Comparison of ENCODE assay signal across 1 cellular context in the genomic region with DNA sequence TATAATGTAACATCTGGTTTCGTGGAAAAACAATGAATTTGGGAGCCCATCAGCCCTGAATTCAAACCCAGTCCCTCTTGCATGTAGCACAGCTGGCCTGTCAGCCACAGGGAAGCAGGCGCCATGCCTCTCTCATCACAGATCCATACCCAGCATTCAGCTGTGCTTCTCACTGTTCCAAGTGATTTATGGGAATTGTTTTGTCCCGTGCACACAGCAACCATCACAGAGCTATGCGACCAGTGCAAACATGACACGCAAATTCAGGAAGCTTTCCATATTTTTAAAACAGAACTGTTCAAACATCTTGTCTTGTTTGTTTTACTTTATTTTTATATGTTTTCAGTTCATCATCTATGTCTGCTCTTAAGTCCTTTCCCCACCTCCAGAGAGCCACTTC.
TF ChIP-seq lines count a peak whose summit lies in the region.

No MANE protein-coding gene starts in this region.

TF ChIP-seq in GM23338, 12 proteins besides CTCF, POLR2A, EP300 and RAD21 (continued from another document):
- TF ChIP-seq, protein P1, sequence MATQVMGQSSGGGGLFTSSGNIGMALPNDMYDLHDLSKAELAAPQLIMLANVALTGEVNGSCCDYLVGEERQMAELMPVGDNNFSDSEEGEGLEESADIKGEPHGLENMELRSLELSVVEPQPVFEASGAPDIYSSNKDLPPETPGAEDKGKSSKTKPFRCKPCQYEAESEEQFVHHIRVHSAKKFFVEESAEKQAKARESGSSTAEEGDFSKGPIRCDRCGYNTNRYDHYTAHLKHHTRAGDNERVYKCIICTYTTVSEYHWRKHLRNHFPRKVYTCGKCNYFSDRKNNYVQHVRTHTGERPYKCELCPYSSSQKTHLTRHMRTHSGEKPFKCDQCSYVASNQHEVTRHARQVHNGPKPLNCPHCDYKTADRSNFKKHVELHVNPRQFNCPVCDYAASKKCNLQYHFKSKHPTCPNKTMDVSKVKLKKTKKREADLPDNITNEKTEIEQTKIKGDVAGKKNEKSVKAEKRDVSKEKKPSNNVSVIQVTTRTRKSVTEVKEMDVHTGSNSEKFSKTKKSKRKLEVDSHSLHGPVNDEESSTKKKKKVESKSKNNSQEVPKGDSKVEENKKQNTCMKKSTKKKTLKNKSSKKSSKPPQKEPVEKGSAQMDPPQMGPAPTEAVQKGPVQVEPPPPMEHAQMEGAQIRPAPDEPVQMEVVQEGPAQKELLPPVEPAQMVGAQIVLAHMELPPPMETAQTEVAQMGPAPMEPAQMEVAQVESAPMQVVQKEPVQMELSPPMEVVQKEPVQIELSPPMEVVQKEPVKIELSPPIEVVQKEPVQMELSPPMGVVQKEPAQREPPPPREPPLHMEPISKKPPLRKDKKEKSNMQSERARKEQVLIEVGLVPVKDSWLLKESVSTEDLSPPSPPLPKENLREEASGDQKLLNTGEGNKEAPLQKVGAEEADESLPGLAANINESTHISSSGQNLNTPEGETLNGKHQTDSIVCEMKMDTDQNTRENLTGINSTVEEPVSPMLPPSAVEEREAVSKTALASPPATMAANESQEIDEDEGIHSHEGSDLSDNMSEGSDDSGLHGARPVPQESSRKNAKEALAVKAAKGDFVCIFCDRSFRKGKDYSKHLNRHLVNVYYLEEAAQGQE (IDR thresholded peaks at IDR 0.05; ENCODE audit: unreplicated experiment) = no peak
- no peak for TF ChIP-seq NANOG (IDR thresholded peaks at IDR 0.05; ENCODE audit: borderline replicate concordance)
- TF ChIP-seq EZH2 (IDR thresholded peaks at IDR 0.05; ENCODE audit: low read depth, unreplicated experiment) = no peak
- no peak for TF ChIP-seq POLR2AphosphoS5 (IDR thresholded peaks at IDR 0.05; ENCODE audit: low read depth)
- no peak for TF ChIP-seq ZNF331 (CRISPR knock-in tag; IDR thresholded peaks at IDR 0.05; ENCODE audit: low read depth)
- TF ChIP-seq STAT1 (IDR thresholded peaks at IDR 0.05; ENCODE audit: unreplicated experiment) = no peak
